ENCODE assay signal across 10 cellular contexts in the genomic region with DNA sequence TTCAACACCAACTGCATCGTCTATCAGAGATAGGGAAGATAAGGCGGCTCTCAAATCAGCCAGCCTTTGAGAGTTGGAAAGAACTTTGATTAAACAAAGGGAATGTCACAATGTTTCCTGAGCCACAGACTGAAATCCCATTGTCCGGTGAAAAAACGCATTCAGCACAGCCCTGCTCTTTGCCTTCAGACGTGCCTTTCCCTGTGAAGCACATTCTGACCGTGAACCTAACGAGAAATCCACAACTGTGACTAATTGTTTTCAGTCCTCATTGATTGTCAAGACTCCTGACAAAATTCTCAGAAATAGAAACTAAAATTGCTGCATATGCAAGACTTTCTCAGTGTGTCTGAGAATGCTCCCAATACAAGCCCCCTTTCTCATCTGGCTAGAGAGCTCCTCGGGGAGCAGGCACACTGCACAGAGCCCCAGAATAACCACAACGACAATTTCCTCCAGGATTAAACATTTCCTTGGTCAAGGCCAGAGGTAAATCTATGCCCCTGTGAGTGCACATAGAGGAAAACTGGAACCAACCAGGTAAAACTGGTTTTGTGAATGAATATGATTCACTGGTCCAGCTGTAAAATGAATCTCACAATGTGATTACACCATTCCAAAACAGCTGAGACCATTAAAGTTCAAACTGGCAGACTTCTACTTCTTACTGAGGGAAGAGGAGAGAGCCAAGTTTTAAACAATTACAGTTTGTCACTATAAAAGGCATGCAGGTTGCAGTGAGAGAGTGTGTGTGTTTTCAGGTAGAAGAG.
DNase-seq lines count a peak whose midpoint lies in the region; ATAC-seq, FAIRE-seq and TF ChIP-seq lines count a peak whose summit lies in the region.
"Had no signal": no experiment of that assay in that cellular context is flagged by ENCODE, and none has a peak within 500 bp of the region (broad histone marks: within the 10 kb centered on the region; RNA-seq: fewer than 3 reads in every experiment).

No MANE protein-coding gene starts in this region.

- H3K4me3 ChIP-seq in SK-N-MC = peak overlapping the region; percentile 60
- H3K4me3 ChIP-seq in fibroblast of pulmonary artery (replicated peaks; ENCODE audit: low read depth, low read length) = peak overlapping the region; percentile 18
- peak overlapping the region in 1 of 4 donors; percentile 22 for H3K4me3 ChIP-seq in pancreas

- TF ChIP-seq CTCF in fibroblast of pulmonary artery (IDR thresholded peaks at IDR 0.05; ENCODE audit: low read length, missing control alignments) (no peak), pancreas (IDR thresholded peaks at IDR 0.05) (no peak)

- intact Hi-C loops in pancreas (cut with DNase I) = no loop called here

- peak overlapping the region; percentile 22 for H3K9ac ChIP-seq in SK-N-MC (ENCODE audit: insufficient read length)

- peaks cover 0 to 9% (median 7%) of the 10 kb centered on the region in 3 donors for H3K4me1 ChIP-seq in pancreas

- peak overlapping the region; percentile 81 for H3K27ac ChIP-seq in SK-N-MC
- H3K27ac ChIP-seq in pancreas = peak overlapping the region; percentile 20 to 83 (median 73)

- H3K27me3 ChIP-seq in pancreas = no peaks in the 10 kb centered on the region

- H3K9me3 ChIP-seq in SK-N-MC (ENCODE audit: low read depth, low read length) = no peaks in the 10 kb centered on the region
- H3K9me3 ChIP-seq in pancreas = no peaks in the 10 kb centered on the region

- ATAC-seq in pancreas = peak; percentile 75 to 89 (median 86)
- ATAC-seq in GM21381 (IDR thresholded peaks at IDR 0.05; ENCODE audit: unreplicated experiment) = no peak

- 7 to 8% methylated on average over 9 of the region's 9 CpGs for WGBS in pancreas, 2 donors

- FAIRE-seq in pancreas (lab: Jason Lieb, UNC) = peak; percentile 63
- FAIRE-seq: endothelial cell of umbilical vein had no signal

- DNase-seq in EL (peak; percentile 71), SK-N-MC (ENCODE audit: low read depth, low spot score) (no peak), fibroblast of pulmonary artery (ENCODE audit: low read depth) (peak; percentile 82), pancreas (peak in 2 of 6 donors; percentile 24 to 38), NCI-H1694 (lab: John Stamatoyannopoulos, UW) (no peak), Ammon's horn (ENCODE audit: low spot score) (no peak), NCI-H2081 (lab: John Stamatoyannopoulos, UW) (no peak)
- DNase-seq: NCI-H2107 had no signal

- H3K36me3 ChIP-seq in SK-N-MC (ENCODE audit: insufficient read depth, low read length) = no peaks in the 10 kb centered on the region
- no peaks in the 10 kb centered on the region for H3K36me3 ChIP-seq in pancreas

Comparison
In these comparisons a context has a peak if more than half of its experiments do, and no peak if none do; other contexts are left out.
1. DNase-seq: peak in EL (single experiment) and fibroblast of pulmonary artery (single experiment); none in SK-N-MC (single experiment), NCI-H1694 (single experiment), Ammon's horn (single experiment) and NCI-H2081 (0 of 2).